ENCODE assay signal across 11 cellular contexts in the genomic region with DNA sequence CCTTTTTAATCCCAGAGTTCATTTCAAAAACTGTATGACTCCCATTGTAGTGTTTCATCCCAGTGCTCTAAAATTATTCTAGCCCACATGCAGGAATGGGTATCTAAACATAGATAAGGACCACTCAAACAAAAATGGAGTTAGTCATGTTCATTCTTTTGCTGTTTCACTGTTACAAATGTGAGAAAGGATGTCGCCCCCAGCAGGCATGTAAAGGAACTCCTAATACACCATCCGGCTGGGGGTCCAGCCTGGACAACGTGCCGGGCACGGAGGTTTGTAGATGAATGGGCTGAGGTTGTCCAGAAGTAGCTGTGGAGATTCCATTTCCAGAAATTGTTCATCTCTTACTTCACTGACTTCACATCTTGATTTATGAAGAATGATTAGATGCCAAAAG.
DNase-seq lines count a peak whose midpoint lies in the region; ATAC-seq and TF ChIP-seq lines count a peak whose summit lies in the region.
"Had no signal": no experiment of that assay in that cellular context is flagged by ENCODE, and none has a peak within 500 bp of the region (broad histone marks: within the 10 kb centered on the region; RNA-seq: fewer than 3 reads in every experiment).

No MANE protein-coding gene starts in this region.

- H4K20me1 ChIP-seq in PC-9 (ENCODE audit: insufficient read depth) = no peaks in the 10 kb centered on the region

- no peaks in the 10 kb centered on the region for H3K79me2 ChIP-seq in PC-9 (ENCODE audit: low read depth)

- POLR2A ChIA-PET in A673 (lab: Charles Lee; ENCODE audit: low non-redundant PET) = no interaction called here
- POLR2A ChIA-PET in PC-9 (lab: Charles Lee; ENCODE audit: unreplicated experiment) = no interaction called here

- BruUV-seq in A673 (replicated peaks; lab: Mats Ljungman, UMichigan) (no TSS peak), PC-9 (replicated peaks; lab: Mats Ljungman, UMichigan) (no TSS peak)

- ATAC-seq in GM18858 (IDR thresholded peaks at IDR 0.05; ENCODE audit: unreplicated experiment) (no peak), HG02885 (IDR thresholded peaks at IDR 0.05; ENCODE audit: poor library complexity, unreplicated experiment) (no peak)
- no peak for ATAC-seq in stimulated activated naive CD8-positive, alpha-beta T cell treated with anti-CD3 and anti-CD28 coated beads, Interleukin-15, Interleukin-2, amounts not matched to agents 100 U/mL and 50 U/mL, for 24 hours
- ATAC-seq: T-helper 17 cell had no signal

- no peaks in the 10 kb centered on the region for H3K9me2 ChIP-seq in PC-9 (ENCODE audit: insufficient read depth)

- no peaks in the 10 kb centered on the region for H3K36me3 ChIP-seq in A673 (ENCODE audit: insufficient read depth, low read length, poor library complexity, severe bottlenecking)
- no peaks in the 10 kb centered on the region for H3K36me3 ChIP-seq in GM06990 (ENCODE audit: control insufficient read depth, insufficient read depth, low read length)
- H3K36me3 ChIP-seq in PC-9 (ENCODE audit: low read depth) = no peaks in the 10 kb centered on the region

- no peaks in the 10 kb centered on the region for H3F3A ChIP-seq in PC-9 (ENCODE audit: insufficient read depth, low read depth)

- H3K4me3 ChIP-seq in A673 (ENCODE audit: low read depth, low read length, poor library complexity, severe bottlenecking) = no peak overlapping the region
- no peak overlapping the region for H3K4me3 ChIP-seq in GM06990 (replicated peaks; ENCODE audit: low read depth, low read length)
- H3K4me3 ChIP-seq in PC-9 = no peak overlapping the region
- no peak overlapping the region for H3K4me3 ChIP-seq in fibroblast of mammary gland (ENCODE audit: control insufficient read depth, low read depth, low read length)

- DNase-seq in A673 (ENCODE audit: low spot score) = peak; percentile 27
- DNase-seq in GM06990 (ENCODE audit: extremely low read depth, insufficient read length) = no peak
- DNase-seq in PC-9 = no peak
- DNase-seq in fibroblast of mammary gland (ENCODE audit: low read depth) = peak; percentile 22
- no peak for DNase-seq in stimulated activated naive CD8-positive, alpha-beta T cell treated with anti-CD3 and anti-CD28 coated beads, Interleukin-15, Interleukin-2, amounts not matched to agents 100 U/mL and 50 U/mL, for 24 hours
- no peak for DNase-seq in foreskin melanocyte
- DNase-seq: cerebellar nuclear complex, DMS153, T-helper 17 cell had no signal

- H3K4me1 ChIP-seq in A673 (ENCODE audit: insufficient read depth, low read length, poor library complexity, severe bottlenecking) (no peaks in the 10 kb centered on the region), PC-9 (replicated peaks; ENCODE audit: insufficient read depth) (no peaks in the 10 kb centered on the region)

- H3K27me3 ChIP-seq in A673 (replicated peaks; ENCODE audit: insufficient read depth, low read depth, low read length, poor library complexity) (peaks cover 10% of the 10 kb centered on the region), GM06990 (replicated peaks; ENCODE audit: control insufficient read depth, insufficient read depth, low read length) (no peaks in the 10 kb centered on the region; the same call in 1 of the 2 replicates), PC-9 (ENCODE audit: insufficient read depth, low read depth) (peaks cover 23% of the 10 kb centered on the region; the same call in 1 of the 2 replicates)

- TF ChIP-seq CTCF in A673 (conservative IDR thresholded peaks at IDR 0.05; ENCODE audit: low read depth, low read length) (peak; percentile 60), GM06990 (IDR thresholded peaks at IDR 0.05; ENCODE audit: insufficient read depth, low read length, poor library complexity, severe bottlenecking) (peak; percentile 46), PC-9 (conservative IDR thresholded peaks at IDR 0.05) (peak; percentile 38; the same call in 1 of the 2 replicates), fibroblast of mammary gland (conservative IDR thresholded peaks at IDR 0.05; ENCODE audit: control insufficient read depth, insufficient read depth, low read depth, low read length) (peak; percentile 45)

- no peak overlapping the region for H2AFZ ChIP-seq in PC-9

- CTCF ChIA-PET in A673 (lab: Charles Lee) (no interaction called here), PC-9 (lab: Charles Lee) (no interaction called here)

- intact Hi-C loops in A673 (cut with micrococcal nuclease; ENCODE audit: unreplicated experiment) (no loop called here), PC-9 (cut with micrococcal nuclease; ENCODE audit: unreplicated experiment) (no loop called here)

- H3K4me2 ChIP-seq in PC-9 = no peak overlapping the region

- no peaks in the 10 kb centered on the region for H3K9me3 ChIP-seq in A673 (ENCODE audit: low read depth, low read length, poor library complexity, severe bottlenecking)
- H3K9me3 ChIP-seq in PC-9 (ENCODE audit: insufficient read depth, low read depth) = no peaks in the 10 kb centered on the region

- H3K27ac ChIP-seq in A673 (ENCODE audit: low read depth, low read length, poor library complexity, severe bottlenecking) = no peak overlapping the region
- H3K27ac ChIP-seq in PC-9 = no peak overlapping the region

Comparison
In these comparisons a context has a peak if more than half of its experiments do, and no peak if none do; other contexts are left out.
1. DNase-seq: peak in A673 (single experiment) and fibroblast of mammary gland (single experiment); none in GM06990 (single experiment), PC-9 (0 of 2), stimulated activated naive CD8-positive, alpha-beta T cell treated with anti-CD3 and anti-CD28 coated beads, Interleukin-15, Interleukin-2, amounts not matched to agents 100 U/mL and 50 U/mL, for 24 hours (single experiment) and foreskin melanocyte (single experiment).
2. Peak in every context shown above with its lines, with median percentiles within 50 percentile points of each other: CTCF ChIP-seq.